1 cellular context compared by ENCODE assay signal in the genomic region with DNA sequence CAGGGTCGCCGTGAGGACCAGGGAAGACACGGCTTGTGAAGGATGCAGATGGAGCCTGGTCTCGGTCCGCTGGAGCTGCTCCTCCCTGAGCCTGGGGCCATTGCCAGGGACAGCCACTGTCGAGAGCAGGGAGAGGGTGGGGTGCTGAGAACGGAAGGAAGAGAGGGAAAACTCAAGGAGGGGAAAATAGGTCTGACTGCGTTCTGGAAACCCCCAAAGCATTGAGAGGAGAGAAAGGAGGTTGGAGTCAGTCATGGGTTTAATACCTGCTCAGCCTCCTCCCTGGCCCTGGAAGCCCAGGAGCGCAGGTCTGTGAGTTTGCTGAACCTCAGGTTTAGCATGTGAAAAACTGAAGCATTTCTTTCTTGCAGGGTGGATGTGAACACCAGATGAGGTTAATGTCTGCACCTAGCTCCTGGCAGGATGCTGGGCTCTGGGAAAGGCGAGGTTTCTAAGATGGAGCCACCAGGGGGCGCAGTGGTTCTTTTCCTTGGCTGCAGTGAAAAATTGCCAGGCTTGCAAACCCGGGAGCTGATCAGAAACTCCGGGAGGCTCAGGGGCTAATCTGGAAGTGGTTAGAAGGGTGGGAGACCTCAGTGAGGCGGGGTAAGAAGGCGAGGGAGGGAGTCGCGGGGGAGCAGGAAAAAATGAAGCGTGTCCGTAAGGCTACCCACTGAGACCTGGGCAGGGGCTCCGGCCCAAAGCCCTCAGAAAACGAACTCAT.
TF ChIP-seq lines count a peak whose summit lies in the region.

No MANE protein-coding gene starts in this region.

TF ChIP-seq in HepG2, 621 proteins besides CTCF, POLR2A, EP300 and RAD21 (continued from another document and continues in another):
- TF ChIP-seq, protein P1, sequence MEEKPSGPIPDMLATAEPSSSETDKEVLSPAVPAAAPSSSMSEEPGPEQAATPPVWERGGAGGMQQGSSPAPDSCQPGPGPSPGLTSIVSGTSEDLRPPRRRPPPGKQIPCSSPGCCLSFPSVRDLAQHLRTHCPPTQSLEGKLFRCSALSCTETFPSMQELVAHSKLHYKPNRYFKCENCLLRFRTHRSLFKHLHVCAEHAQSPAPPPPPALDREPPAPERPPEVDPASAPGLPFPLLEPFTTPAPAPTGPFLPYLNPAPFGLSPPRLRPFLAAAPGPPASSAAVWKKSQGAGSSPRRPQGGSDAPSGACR (CRISPR knock-in tag; IDR thresholded peaks at IDR 0.05): 0 out of 2 replicates have a peak, but pooled peaks have one; percentile 66
- no peak; the same call in 1 of the 2 replicates for TF ChIP-seq ERF (CRISPR knock-in tag; IDR thresholded peaks at IDR 0.05)
- TF ChIP-seq ZNF256 (CRISPR knock-in tag; conservative IDR thresholded peaks at IDR 0.05): no peak
- TF ChIP-seq, protein P2, sequence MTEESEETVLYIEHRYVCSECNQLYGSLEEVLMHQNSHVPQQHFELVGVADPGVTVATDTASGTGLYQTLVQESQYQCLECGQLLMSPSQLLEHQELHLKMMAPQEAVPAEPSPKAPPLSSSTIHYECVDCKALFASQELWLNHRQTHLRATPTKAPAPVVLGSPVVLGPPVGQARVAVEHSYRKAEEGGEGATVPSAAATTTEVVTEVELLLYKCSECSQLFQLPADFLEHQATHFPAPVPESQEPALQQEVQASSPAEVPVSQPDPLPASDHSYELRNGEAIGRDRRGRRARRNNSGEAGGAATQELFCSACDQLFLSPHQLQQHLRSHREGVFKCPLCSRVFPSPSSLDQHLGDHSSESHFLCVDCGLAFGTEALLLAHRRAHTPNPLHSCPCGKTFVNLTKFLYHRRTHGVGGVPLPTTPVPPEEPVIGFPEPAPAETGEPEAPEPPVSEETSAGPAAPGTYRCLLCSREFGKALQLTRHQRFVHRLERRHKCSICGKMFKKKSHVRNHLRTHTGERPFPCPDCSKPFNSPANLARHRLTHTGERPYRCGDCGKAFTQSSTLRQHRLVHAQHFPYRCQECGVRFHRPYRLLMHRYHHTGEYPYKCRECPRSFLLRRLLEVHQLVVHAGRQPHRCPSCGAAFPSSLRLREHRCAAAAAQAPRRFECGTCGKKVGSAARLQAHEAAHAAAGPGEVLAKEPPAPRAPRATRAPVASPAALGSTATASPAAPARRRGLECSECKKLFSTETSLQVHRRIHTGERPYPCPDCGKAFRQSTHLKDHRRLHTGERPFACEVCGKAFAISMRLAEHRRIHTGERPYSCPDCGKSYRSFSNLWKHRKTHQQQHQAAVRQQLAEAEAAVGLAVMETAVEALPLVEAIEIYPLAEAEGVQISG (CRISPR knock-in tag; IDR thresholded peaks at IDR 0.05): peak; percentile 25; the same call in 1 of the 2 replicates
- peak; percentile 61 for TF ChIP-seq TBX2 (CRISPR knock-in tag; IDR thresholded peaks at IDR 0.05; ENCODE audit: borderline replicate concordance)
- TF ChIP-seq, protein P3, sequence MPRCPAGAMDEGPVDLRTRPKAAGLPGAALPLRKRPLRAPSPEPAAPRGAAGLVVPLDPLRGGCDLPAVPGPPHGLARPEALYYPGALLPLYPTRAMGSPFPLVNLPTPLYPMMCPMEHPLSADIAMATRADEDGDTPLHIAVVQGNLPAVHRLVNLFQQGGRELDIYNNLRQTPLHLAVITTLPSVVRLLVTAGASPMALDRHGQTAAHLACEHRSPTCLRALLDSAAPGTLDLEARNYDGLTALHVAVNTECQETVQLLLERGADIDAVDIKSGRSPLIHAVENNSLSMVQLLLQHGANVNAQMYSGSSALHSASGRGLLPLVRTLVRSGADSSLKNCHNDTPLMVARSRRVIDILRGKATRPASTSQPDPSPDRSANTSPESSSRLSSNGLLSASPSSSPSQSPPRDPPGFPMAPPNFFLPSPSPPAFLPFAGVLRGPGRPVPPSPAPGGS (CRISPR knock-in tag; IDR thresholded peaks at IDR 0.05): peak; percentile 57; the same call in 1 of the 2 replicates
- peak; percentile 20; the same call in 1 of the 2 replicates for TF ChIP-seq HOXA3 (CRISPR knock-in tag; IDR thresholded peaks at IDR 0.05)
- peak; percentile 64; the same call in 1 of the 2 replicates for TF ChIP-seq FOXC1 (CRISPR knock-in tag; IDR thresholded peaks at IDR 0.05; ENCODE audit: borderline replicate concordance)
- TF ChIP-seq SRSF1 (optimal IDR thresholded peaks at IDR 0.05; ENCODE audit: low read depth, low read length): peak; percentile 37
- TF ChIP-seq, protein P4, sequence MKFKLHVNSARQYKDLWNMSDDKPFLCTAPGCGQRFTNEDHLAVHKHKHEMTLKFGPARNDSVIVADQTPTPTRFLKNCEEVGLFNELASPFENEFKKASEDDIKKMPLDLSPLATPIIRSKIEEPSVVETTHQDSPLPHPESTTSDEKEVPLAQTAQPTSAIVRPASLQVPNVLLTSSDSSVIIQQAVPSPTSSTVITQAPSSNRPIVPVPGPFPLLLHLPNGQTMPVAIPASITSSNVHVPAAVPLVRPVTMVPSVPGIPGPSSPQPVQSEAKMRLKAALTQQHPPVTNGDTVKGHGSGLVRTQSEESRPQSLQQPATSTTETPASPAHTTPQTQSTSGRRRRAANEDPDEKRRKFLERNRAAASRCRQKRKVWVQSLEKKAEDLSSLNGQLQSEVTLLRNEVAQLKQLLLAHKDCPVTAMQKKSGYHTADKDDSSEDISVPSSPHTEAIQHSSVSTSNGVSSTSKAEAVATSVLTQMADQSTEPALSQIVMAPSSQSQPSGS (CRISPR knock-in tag; IDR thresholded peaks at IDR 0.05): 0 out of 2 replicates have a peak, but pooled peaks have one; percentile 25
- TF ChIP-seq POLR2AphosphoS5 (IDR thresholded peaks at IDR 0.05; ENCODE audit: low read depth, low read length): no peak
- 0 out of 2 replicates have a peak, but pooled peaks have one; percentile 43 for TF ChIP-seq PITX1 (CRISPR knock-in tag; IDR thresholded peaks at IDR 0.05)
- TF ChIP-seq, protein P5, sequence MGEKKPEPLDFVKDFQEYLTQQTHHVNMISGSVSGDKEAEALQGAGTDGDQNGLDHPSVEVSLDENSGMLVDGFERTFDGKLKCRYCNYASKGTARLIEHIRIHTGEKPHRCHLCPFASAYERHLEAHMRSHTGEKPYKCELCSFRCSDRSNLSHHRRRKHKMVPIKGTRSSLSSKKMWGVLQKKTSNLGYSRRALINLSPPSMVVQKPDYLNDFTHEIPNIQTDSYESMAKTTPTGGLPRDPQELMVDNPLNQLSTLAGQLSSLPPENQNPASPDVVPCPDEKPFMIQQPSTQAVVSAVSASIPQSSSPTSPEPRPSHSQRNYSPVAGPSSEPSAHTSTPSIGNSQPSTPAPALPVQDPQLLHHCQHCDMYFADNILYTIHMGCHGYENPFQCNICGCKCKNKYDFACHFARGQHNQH (CRISPR knock-in tag; IDR thresholded peaks at IDR 0.05): peak; percentile 19; the same call in 1 of the 2 replicates
- 0 out of 2 replicates have a peak, but pooled peaks have one; percentile 43 for TF ChIP-seq ZNF747 (CRISPR knock-in tag; IDR thresholded peaks at IDR 0.05; ENCODE audit: borderline replicate concordance)
- TF ChIP-seq ZNF772 (CRISPR knock-in tag; IDR thresholded peaks at IDR 0.05): 0 out of 2 replicates have a peak, but pooled peaks have one; percentile 40
- TF ChIP-seq ZNF326 (CRISPR knock-in tag; IDR thresholded peaks at IDR 0.05; ENCODE audit: borderline replicate concordance): no peak
- TF ChIP-seq FOXK1 (CRISPR knock-in tag; IDR thresholded peaks at IDR 0.05; ENCODE audit: borderline replicate concordance, low read depth): 0 out of 2 replicates have a peak, but pooled peaks have one; percentile 48
- peak; percentile 53 for TF ChIP-seq U2AF1 (optimal IDR thresholded peaks at IDR 0.05; ENCODE audit: low read depth, low read length)
- 0 out of 2 replicates have a peak, but pooled peaks have one; percentile 35 for TF ChIP-seq ZSCAN29 (CRISPR knock-in tag; conservative IDR thresholded peaks at IDR 0.05)
- 0 out of 2 replicates have a peak, but pooled peaks have one; percentile 39 for TF ChIP-seq MIER2 (CRISPR knock-in tag; IDR thresholded peaks at IDR 0.05)
- 0 out of 2 replicates have a peak, but pooled peaks have one; percentile 28 for TF ChIP-seq BORCS8-MEF2B (CRISPR knock-in tag; IDR thresholded peaks at IDR 0.05)
- no peak for TF ChIP-seq ZNF556 (CRISPR knock-in tag; IDR thresholded peaks at IDR 0.05; ENCODE audit: borderline replicate concordance)
- peak; percentile 46; the same call in 1 of the 2 replicates for TF ChIP-seq KAT7 (CRISPR knock-in tag; IDR thresholded peaks at IDR 0.05; ENCODE audit: borderline replicate concordance)
- TF ChIP-seq SIX4 (CRISPR knock-in tag; IDR thresholded peaks at IDR 0.05): no peak
- TF ChIP-seq SMC3 (IDR thresholded peaks at IDR 0.05; ENCODE audit: low read length): peak; percentile 95
- TF ChIP-seq KDM5B (CRISPR knock-in tag; IDR thresholded peaks at IDR 0.05; ENCODE audit: borderline replicate concordance): peak; percentile 76; the same call in 1 of the 2 replicates
- no peak for TF ChIP-seq MED8 (CRISPR knock-in tag; IDR thresholded peaks at IDR 0.05; ENCODE audit: insufficient replicate concordance)
- TF ChIP-seq MAZ (IDR thresholded peaks at IDR 0.05; ENCODE audit: borderline replicate concordance, low read depth, low read length): no peak
- 0 out of 2 replicates have a peak, but pooled peaks have one; percentile 43 for TF ChIP-seq MAZ (CRISPR knock-in tag; IDR thresholded peaks at IDR 0.05; ENCODE audit: low read depth)
- TF ChIP-seq ZNF138 (CRISPR knock-in tag; IDR thresholded peaks at IDR 0.05; ENCODE audit: low read depth): no peak
- TF ChIP-seq, protein P6, sequence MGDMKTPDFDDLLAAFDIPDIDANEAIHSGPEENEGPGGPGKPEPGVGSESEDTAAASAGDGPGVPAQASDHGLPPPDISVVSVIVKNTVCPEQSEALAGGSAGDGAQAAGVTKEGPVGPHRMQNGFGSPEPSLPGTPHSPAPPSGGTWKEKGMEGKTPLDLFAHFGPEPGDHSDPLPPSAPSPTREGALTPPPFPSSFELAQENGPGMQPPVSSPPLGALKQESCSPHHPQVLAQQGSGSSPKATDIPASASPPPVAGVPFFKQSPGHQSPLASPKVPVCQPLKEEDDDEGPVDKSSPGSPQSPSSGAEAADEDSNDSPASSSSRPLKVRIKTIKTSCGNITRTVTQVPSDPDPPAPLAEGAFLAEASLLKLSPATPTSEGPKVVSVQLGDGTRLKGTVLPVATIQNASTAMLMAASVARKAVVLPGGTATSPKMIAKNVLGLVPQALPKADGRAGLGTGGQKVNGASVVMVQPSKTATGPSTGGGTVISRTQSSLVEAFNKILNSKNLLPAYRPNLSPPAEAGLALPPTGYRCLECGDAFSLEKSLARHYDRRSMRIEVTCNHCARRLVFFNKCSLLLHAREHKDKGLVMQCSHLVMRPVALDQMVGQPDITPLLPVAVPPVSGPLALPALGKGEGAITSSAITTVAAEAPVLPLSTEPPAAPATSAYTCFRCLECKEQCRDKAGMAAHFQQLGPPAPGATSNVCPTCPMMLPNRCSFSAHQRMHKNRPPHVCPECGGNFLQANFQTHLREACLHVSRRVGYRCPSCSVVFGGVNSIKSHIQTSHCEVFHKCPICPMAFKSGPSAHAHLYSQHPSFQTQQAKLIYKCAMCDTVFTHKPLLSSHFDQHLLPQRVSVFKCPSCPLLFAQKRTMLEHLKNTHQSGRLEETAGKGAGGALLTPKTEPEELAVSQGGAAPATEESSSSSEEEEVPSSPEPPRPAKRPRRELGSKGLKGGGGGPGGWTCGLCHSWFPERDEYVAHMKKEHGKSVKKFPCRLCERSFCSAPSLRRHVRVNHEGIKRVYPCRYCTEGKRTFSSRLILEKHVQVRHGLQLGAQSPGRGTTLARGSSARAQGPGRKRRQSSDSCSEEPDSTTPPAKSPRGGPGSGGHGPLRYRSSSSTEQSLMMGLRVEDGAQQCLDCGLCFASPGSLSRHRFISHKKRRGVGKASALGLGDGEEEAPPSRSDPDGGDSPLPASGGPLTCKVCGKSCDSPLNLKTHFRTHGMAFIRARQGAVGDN (CRISPR knock-in tag; IDR thresholded peaks at IDR 0.05): peak; percentile 54; the same call in 1 of the 2 replicates
- TF ChIP-seq ZNF543 (CRISPR knock-in tag; IDR thresholded peaks at IDR 0.05): no peak
- TF ChIP-seq ZSCAN31 (CRISPR knock-in tag; IDR thresholded peaks at IDR 0.05; ENCODE audit: low read depth): peak; percentile 55; the same call in 1 of the 2 replicates
- TF ChIP-seq ZNF605 (CRISPR knock-in tag; IDR thresholded peaks at IDR 0.05): peak; percentile 64; the same call in 1 of the 2 replicates
- TF ChIP-seq MAFK (conservative IDR thresholded peaks at IDR 0.05 in 1 of 2, IDR thresholded peaks at IDR 0.05 in 1 of 2; ENCODE audit: low read length in 2 of 2): peak; percentile 84 to 93
- TF ChIP-seq ATAD3A (CRISPR knock-in tag; IDR thresholded peaks at IDR 0.05): no peak; the same call in 1 of the 2 replicates
- 0 out of 2 replicates have a peak, but pooled peaks have one; percentile 63 for TF ChIP-seq PAX8 (CRISPR knock-in tag; IDR thresholded peaks at IDR 0.05; ENCODE audit: borderline replicate concordance)
- TF ChIP-seq KDM2A (CRISPR knock-in tag; IDR thresholded peaks at IDR 0.05; ENCODE audit: borderline replicate concordance, low read depth): peak; percentile 50; the same call in 1 of the 2 replicates
- 0 out of 2 replicates have a peak, but pooled peaks have one; percentile 8 for TF ChIP-seq ZNF510 (CRISPR knock-in tag; IDR thresholded peaks at IDR 0.05; ENCODE audit: low read depth)
- TF ChIP-seq, protein P7, sequence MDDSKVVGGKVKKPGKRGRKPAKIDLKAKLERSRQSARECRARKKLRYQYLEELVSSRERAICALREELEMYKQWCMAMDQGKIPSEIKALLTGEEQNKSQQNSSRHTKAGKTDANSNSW (CRISPR knock-in tag; IDR thresholded peaks at IDR 0.05; ENCODE audit: borderline replicate concordance): no peak
- TF ChIP-seq NR2C2 (CRISPR knock-in tag; IDR thresholded peaks at IDR 0.05; ENCODE audit: borderline replicate concordance): no peak
- TF ChIP-seq ZKSCAN1 (IDR thresholded peaks at IDR 0.05; ENCODE audit: low read length): 0 out of 2 replicates have a peak, but pooled peaks have one; percentile 37
- TF ChIP-seq, protein P8, sequence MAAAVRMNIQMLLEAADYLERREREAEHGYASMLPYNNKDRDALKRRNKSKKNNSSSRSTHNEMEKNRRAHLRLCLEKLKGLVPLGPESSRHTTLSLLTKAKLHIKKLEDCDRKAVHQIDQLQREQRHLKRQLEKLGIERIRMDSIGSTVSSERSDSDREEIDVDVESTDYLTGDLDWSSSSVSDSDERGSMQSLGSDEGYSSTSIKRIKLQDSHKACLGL (CRISPR knock-in tag; IDR thresholded peaks at IDR 0.05): 0 out of 2 replicates have a peak, but pooled peaks have one; percentile 32
- TF ChIP-seq SOX6 (IDR thresholded peaks at IDR 0.05): no peak
- peak; percentile 17; the same call in 1 of the 2 replicates for TF ChIP-seq SOX6 (CRISPR knock-in tag; IDR thresholded peaks at IDR 0.05)
- 0 out of 2 replicates have a peak, but pooled peaks have one; percentile 41 for TF ChIP-seq ZNF746 (CRISPR knock-in tag; IDR thresholded peaks at IDR 0.05)
- no peak for TF ChIP-seq ETV6 (CRISPR knock-in tag; conservative IDR thresholded peaks at IDR 0.05)
- TF ChIP-seq SNAPC2 (CRISPR knock-in tag; IDR thresholded peaks at IDR 0.05): no peak
